In the genomic region with DNA sequence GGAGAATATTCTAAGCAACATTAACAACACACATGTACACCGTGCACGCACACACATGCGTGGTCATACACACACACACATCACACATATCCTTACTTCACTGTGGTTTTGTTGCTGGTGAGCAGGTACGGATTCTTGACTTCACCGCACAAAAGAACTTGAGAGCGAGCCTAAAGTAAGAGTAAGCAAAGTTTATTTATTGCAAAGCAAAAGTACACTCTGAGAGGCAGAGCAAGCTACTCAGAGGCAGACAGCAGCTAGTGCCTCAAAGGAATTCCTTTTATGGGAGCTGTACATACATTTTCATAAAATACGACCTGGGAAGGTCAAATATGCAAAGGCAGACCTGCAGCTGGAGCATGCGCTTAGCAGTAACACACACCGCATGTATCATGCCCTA, we compare ENCODE assay signal across 20 cellular contexts. TPM values are rescaled to one million over a fixed set of nuclear protein-coding genes. Genes with fewer than 3 reads are reported as not detected.
"Had no signal": no experiment of that assay in that cellular context is flagged by ENCODE, and none has a peak within 500 bp of the region (broad histone marks: within the 10 kb centered on the region; RNA-seq: fewer than 3 reads in every experiment).

No MANE protein-coding gene starts in this region.

- DNase-seq: activated CD4-positive, alpha-beta memory T cell treated with anti-CD3 and anti-CD28 coated beads for 36 hours; activated CD4-positive, alpha-beta T cell treated with anti-CD3 and anti-CD28 coated beads for 48 hours; activated gamma-delta T cell treated with Interleukin-2 at 50 U/mL for 16 hours; aorta; effector CD4-positive, alpha-beta T cell; erythroblast; foreskin melanocyte; immature natural killer cell; left ventricle myocardium superior; mammary epithelial cell; retina; sigmoid colon; stimulated activated CD4-positive, alpha-beta T cell treated with anti-CD3 and anti-CD28 coated beads, Interleukin-15, amount 100 ng/mL, for 24 hours; testis had no signal

- H3K9me3 Mint-ChIP-seq: activated CD4-positive, alpha-beta memory T cell treated with anti-CD3 and anti-CD28 coated beads for 36 hours; activated naive CD4-positive, alpha-beta T cell treated with anti-CD3 and anti-CD28 coated beads, Interleukin-2, amount 50 U/mL, for 24 hours; dendritic cell treated with granulocyte-macrophage colony-stimulating factor and Interleukin-4, amounts not matched to agents 40 ng/mL and 50 ng/mL, for 4 days; stimulated activated memory B cell treated with anti-CD40 and anti-IgM and Interleukin-4, amounts not matched to agents 10 μg/mL and 1 μg/mL and 100 μg/mL, for 72 hours; T-helper 1 cell treated with Interleukin-12 subunit alpha and Interleukin-12 subunit beta and Interleukin-4 antibody, amounts not matched to agents 30 μg/mL and 1 μg/mL, for 36 hours had no signal

- H3K27me3 Mint-ChIP-seq: activated CD4-positive, alpha-beta memory T cell treated with anti-CD3 and anti-CD28 coated beads for 36 hours; stimulated activated memory B cell treated with anti-CD40 and anti-IgM and Interleukin-4, amounts not matched to agents 10 μg/mL and 1 μg/mL and 100 μg/mL, for 72 hours had no signal

- ATAC-seq: left ventricle myocardium superior had no signal

- H3K36me3 Mint-ChIP-seq: activated CD4-positive, alpha-beta memory T cell treated with anti-CD3 and anti-CD28 coated beads for 36 hours; activated naive CD4-positive, alpha-beta T cell treated with anti-CD3 and anti-CD28 coated beads, Interleukin-2, amount 50 U/mL, for 24 hours; brain; immature natural killer cell; stimulated activated memory B cell treated with anti-CD40 and anti-IgM and Interleukin-4, amounts not matched to agents 10 μg/mL and 1 μg/mL and 100 μg/mL, for 72 hours had no signal

- H3K4me1 Mint-ChIP-seq: activated naive CD4-positive, alpha-beta T cell treated with anti-CD3 and anti-CD28 coated beads, Interleukin-2, amount 50 U/mL, for 24 hours; brain; immature natural killer cell; stimulated activated memory B cell treated with anti-CD40 and anti-IgM and Interleukin-4, amounts not matched to agents 10 μg/mL and 1 μg/mL and 100 μg/mL, for 72 hours had no signal

- H3K9me3 ChIP-seq: sigmoid colon, testis had no signal

- H3K27ac Mint-ChIP-seq: activated CD4-positive, alpha-beta memory T cell treated with anti-CD3 and anti-CD28 coated beads for 36 hours; activated naive CD4-positive, alpha-beta T cell treated with anti-CD3 and anti-CD28 coated beads, Interleukin-2, amount 50 U/mL, for 24 hours; brain; dendritic cell treated with granulocyte-macrophage colony-stimulating factor and Interleukin-4, amounts not matched to agents 40 ng/mL and 50 ng/mL, for 4 days; immature natural killer cell; stimulated activated memory B cell treated with anti-CD40 and anti-IgM and Interleukin-4, amounts not matched to agents 10 μg/mL and 1 μg/mL and 100 μg/mL, for 72 hours; T-helper 1 cell treated with Interleukin-12 subunit alpha and Interleukin-12 subunit beta and Interleukin-4 antibody, amounts not matched to agents 30 μg/mL and 1 μg/mL, for 36 hours had no signal

- H3K27ac ChIP-seq: sigmoid colon, testis had no signal

- H3K36me3 ChIP-seq: sigmoid colon had no signal

- H3K4me3 ChIP-seq: sigmoid colon, smooth muscle cell, testis had no signal

- H3K4me2 ChIP-seq: smooth muscle cell had no signal

- H3K27me3 ChIP-seq: sigmoid colon, testis had no signal

- H3K4me3 Mint-ChIP-seq: activated CD4-positive, alpha-beta memory T cell treated with anti-CD3 and anti-CD28 coated beads for 36 hours; activated naive CD4-positive, alpha-beta T cell treated with anti-CD3 and anti-CD28 coated beads, Interleukin-2, amount 50 U/mL, for 24 hours; brain; dendritic cell treated with granulocyte-macrophage colony-stimulating factor and Interleukin-4, amounts not matched to agents 40 ng/mL and 50 ng/mL, for 4 days; immature natural killer cell; stimulated activated memory B cell treated with anti-CD40 and anti-IgM and Interleukin-4, amounts not matched to agents 10 μg/mL and 1 μg/mL and 100 μg/mL, for 72 hours; T-helper 1 cell treated with Interleukin-12 subunit alpha and Interleukin-12 subunit beta and Interleukin-4 antibody, amounts not matched to agents 30 μg/mL and 1 μg/mL, for 36 hours had no signal

- H3K4me1 ChIP-seq: sigmoid colon, testis had no signal

RNA-seq across cellular contexts. Expression of a gene that starts 16.3 kb away (rescaled TPM):
- total RNA-seq: left ventricle myocardium superior had no signal
